In genomic region chr9:99820330-99821186, GRCh38 we compare ENCODE assay signal across 8 cellular contexts. TPM values are rescaled to one million over a fixed set of nuclear protein-coding genes. Genes with fewer than 3 reads are reported as not detected.
DNase-seq lines count a peak whose midpoint lies in the region; ATAC-seq and TF ChIP-seq lines count a peak whose summit lies in the region.

No MANE protein-coding gene starts in this region.

- H3K27me3 ChIP-seq in brain microvascular endothelial cell (replicated peaks): peaks cover 1% of the 10 kb centered on the region
- peaks cover 35% of the 10 kb centered on the region for H3K27me3 ChIP-seq in iPS DF 6.9 (ENCODE audit: control insufficient read depth, insufficient read depth, low read length)
- H3K27me3 ChIP-seq in gastrocnemius medialis: peaks cover 0 to 6% (median 2%) of the 10 kb centered on the region in 3 donors

- peak overlapping the region; percentile 81 for H3K4me3 ChIP-seq in brain microvascular endothelial cell (ENCODE audit: low read depth, low read length)
- peak overlapping the region; percentile 79; the same call in 1 of the 2 replicates for H3K4me3 ChIP-seq in iPS DF 6.9 (ENCODE audit: low read length)
- H3K4me3 ChIP-seq in gastrocnemius medialis: peak overlapping the region; percentile 72 to 88 (median 84)

- POLR2A ChIA-PET in HEK293T (lab: Yijun Ruan, JAX): interaction anchor here (1.5 kb wide), 1 partner anchor 46 kb away, joined by 4 read pairs; no protein-coding TSS in a partner anchor

- ATAC-seq in gastrocnemius medialis (peak; percentile 51 to 56), GM21529 (IDR thresholded peaks at IDR 0.05; ENCODE audit: unreplicated experiment) (no peak)

- no peaks in the 10 kb centered on the region for H3K9me3 Mint-ChIP-seq in Calu3 (ENCODE audit: low read depth, unreplicated experiment)
- no peaks in the 10 kb centered on the region for H3K9me3 Mint-ChIP-seq in T-helper 2 cell treated with Interferon-gamma antibody and Interleukin-4, amounts not matched to agents 5 μg/mL and 100 μg/mL, for 36 hours

- DNase-seq in Calu3: no peak
- peak; percentile 62 for DNase-seq in KBM-7
- DNase-seq in T-helper 2 cell treated with Interferon-gamma antibody and Interleukin-4, amounts not matched to agents 5 μg/mL and 100 μg/mL, for 36 hours (ENCODE audit: low spot score): peak; percentile 82
- peak; percentile 71 for DNase-seq in brain microvascular endothelial cell
- DNase-seq in iPS DF 6.9 (ENCODE audit: low read depth, low spot score): no peak
- peak; percentile 80 to 87 for DNase-seq in gastrocnemius medialis
- no peak for DNase-seq in HEK293T (ENCODE audit: extremely low spot score)

- WGBS in iPS DF 6.9 (ENCODE audit: insufficient coverage, insufficient read length): no CpG with 5 or more reads among the region's 34 CpGs

- peak overlapping the region; percentile 41 for H3K27ac Mint-ChIP-seq in Calu3 (ENCODE audit: unreplicated experiment)
- peak overlapping the region; percentile 95 for H3K27ac Mint-ChIP-seq in T-helper 2 cell treated with Interferon-gamma antibody and Interleukin-4, amounts not matched to agents 5 μg/mL and 100 μg/mL, for 36 hours

- intact Hi-C loops in Calu3 (cut with micrococcal nuclease; ENCODE audit: unreplicated experiment) (loop anchor here (5.0 kb wide), 1 partner anchor 192 kb away; no protein-coding TSS in a partner anchor), gastrocnemius medialis (cut with DNase I; ENCODE audit: low total_unique reads) (loop anchor here (1.0 to 10.0 kb wide), 8 partner anchors 277 to 1714 kb away; partner anchors contain the start of genes ERP44, INVS, MSANTD3 and RNF20)

- TF ChIP-seq CTCF in Calu3 (IDR thresholded peaks at IDR 0.05; ENCODE audit: unreplicated experiment) (no peak), brain microvascular endothelial cell (IDR thresholded peaks at IDR 0.05; ENCODE audit: low read depth, low read length, missing control alignments) (no peak), gastrocnemius medialis (IDR thresholded peaks at IDR 0.05 in 4 of 5, conservative IDR thresholded peaks at IDR 0.05 in 1 of 5) (peak in 1 of 5 experiments; percentile 3)

- BruUV-seq in Calu3 (replicated peaks; lab: Mats Ljungman, UMichigan): no TSS peak

- peaks cover 59% of the 10 kb centered on the region for H3K36me3 Mint-ChIP-seq in Calu3 (ENCODE audit: insufficient read depth, unreplicated experiment)
- H3K36me3 Mint-ChIP-seq in T-helper 2 cell treated with Interferon-gamma antibody and Interleukin-4, amounts not matched to agents 5 μg/mL and 100 μg/mL, for 36 hours (ENCODE audit: low read depth): no peaks in the 10 kb centered on the region

- H3K4me3 Mint-ChIP-seq in Calu3 (ENCODE audit: low read depth, unreplicated experiment): peak overlapping the region; percentile 90
- peak overlapping the region; percentile 94 for H3K4me3 Mint-ChIP-seq in T-helper 2 cell treated with Interferon-gamma antibody and Interleukin-4, amounts not matched to agents 5 μg/mL and 100 μg/mL, for 36 hours

- peaks cover 4% of the 10 kb centered on the region; the same call in 1 of the 2 replicates for H3K4me1 ChIP-seq in iPS DF 6.9 (ENCODE audit: control insufficient read depth, insufficient read depth, low read length)
- peaks cover 8 to 25% of the 10 kb centered on the region in 2 donors for H3K4me1 ChIP-seq in gastrocnemius medialis

- CTCF ChIA-PET in Calu3 (lab: Charles Lee): no interaction called here
- CTCF ChIA-PET in HEK293T (lab: Yijun Ruan, JAX): interaction anchor here (0.7 to 1.0 kb wide), 2 partner anchors 15 to 128 kb away, joined by 3 to 4 read pairs; no protein-coding TSS in a partner anchor

- no peaks in the 10 kb centered on the region for H3K9me3 ChIP-seq in iPS DF 6.9 (ENCODE audit: control insufficient read depth, insufficient read depth, low read length)
- no peaks in the 10 kb centered on the region for H3K9me3 ChIP-seq in gastrocnemius medialis

- in situ Hi-C loops in KBM-7 (cut with MboI; ENCODE audit: low pct_unique_long_range_greater_than_20kb, low sequenced_read_pairs) (no loop called here), brain microvascular endothelial cell (cut with HindIII; ENCODE audit: low pct_ligation_motif_present, low sequenced_read_pairs) (no loop called here), gastrocnemius medialis (cut with MboI; ENCODE audit: low sequenced_read_pairs in 4 of 4) (loop anchor here in 3 of 4 donors (25.0 kb wide), 3 partner anchors 392 to 633 kb away; partner anchors contain the start of genes ALG2 (in 1 of the 3) and SEC61B (in 1 of the 3))

- H3K27ac ChIP-seq in brain microvascular endothelial cell (peak overlapping the region; percentile 88), iPS DF 6.9 (ENCODE audit: low read length) (no peak overlapping the region), gastrocnemius medialis (peak overlapping the region; percentile 95 to 100 (median 99))

- peak in 1 of 2 donors; percentile 74 for TF ChIP-seq POLR2A in gastrocnemius medialis (IDR thresholded peaks at IDR 0.05)

- peaks cover 36% of the 10 kb centered on the region for H3K27me3 Mint-ChIP-seq in Calu3 (ENCODE audit: unreplicated experiment)
- peaks cover 37% of the 10 kb centered on the region for H3K27me3 Mint-ChIP-seq in T-helper 2 cell treated with Interferon-gamma antibody and Interleukin-4, amounts not matched to agents 5 μg/mL and 100 μg/mL, for 36 hours (ENCODE audit: low read depth)

- H3K4me1 Mint-ChIP-seq in Calu3 (ENCODE audit: low read depth, unreplicated experiment): peaks cover 9% of the 10 kb centered on the region
- peaks cover 56% of the 10 kb centered on the region for H3K4me1 Mint-ChIP-seq in T-helper 2 cell treated with Interferon-gamma antibody and Interleukin-4, amounts not matched to agents 5 μg/mL and 100 μg/mL, for 36 hours (ENCODE audit: low read depth)

- H3K36me3 ChIP-seq in brain microvascular endothelial cell (replicated peaks) (no peaks in the 10 kb centered on the region), iPS DF 6.9 (ENCODE audit: control insufficient read depth, insufficient read depth, low read length) (no peaks in the 10 kb centered on the region), gastrocnemius medialis (no peaks in the 10 kb centered on the region)

TF ChIP-seq in HEK293T, 16 proteins besides CTCF, POLR2A, EP300 and RAD21:
- TF ChIP-seq ZNF384 (IDR thresholded peaks at IDR 0.05): no peak
- no peak for TF ChIP-seq HDGF (IDR thresholded peaks at IDR 0.05; ENCODE audit: borderline replicate concordance)
- no peak for TF ChIP-seq TARDBP (IDR thresholded peaks at IDR 0.05)
- TF ChIP-seq NFRKB (IDR thresholded peaks at IDR 0.05): no peak
- TF ChIP-seq CTBP1 (IDR thresholded peaks at IDR 0.05; ENCODE audit: borderline replicate concordance): no peak
- no peak for TF ChIP-seq SUZ12 (IDR thresholded peaks at IDR 0.05)
- TF ChIP-seq FOXM1 (IDR thresholded peaks at IDR 0.05; ENCODE audit: borderline replicate concordance): no peak
- no peak for TF ChIP-seq L3MBTL2 (conservative IDR thresholded peaks at IDR 0.05)
- TF ChIP-seq ARNT (IDR thresholded peaks at IDR 0.05): no peak
- TF ChIP-seq BHLHE40 (IDR thresholded peaks at IDR 0.05; ENCODE audit: borderline replicate concordance): no peak
- TF ChIP-seq, protein P1, sequence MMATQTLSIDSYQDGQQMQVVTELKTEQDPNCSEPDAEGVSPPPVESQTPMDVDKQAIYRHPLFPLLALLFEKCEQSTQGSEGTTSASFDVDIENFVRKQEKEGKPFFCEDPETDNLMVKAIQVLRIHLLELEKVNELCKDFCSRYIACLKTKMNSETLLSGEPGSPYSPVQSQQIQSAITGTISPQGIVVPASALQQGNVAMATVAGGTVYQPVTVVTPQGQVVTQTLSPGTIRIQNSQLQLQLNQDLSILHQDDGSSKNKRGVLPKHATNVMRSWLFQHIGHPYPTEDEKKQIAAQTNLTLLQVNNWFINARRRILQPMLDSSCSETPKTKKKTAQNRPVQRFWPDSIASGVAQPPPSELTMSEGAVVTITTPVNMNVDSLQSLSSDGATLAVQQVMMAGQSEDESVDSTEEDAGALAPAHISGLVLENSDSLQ (IDR thresholded peaks at IDR 0.05): no peak; the same call in 1 of the 2 replicates
- TF ChIP-seq FOXA1 (IDR thresholded peaks at IDR 0.05): no peak
- TF ChIP-seq LEF1 (IDR thresholded peaks at IDR 0.05; ENCODE audit: borderline replicate concordance): no peak
- no peak for TF ChIP-seq FOXK2 (IDR thresholded peaks at IDR 0.05)

RNA-seq across cellular contexts. Expression of gene NR4A3, which starts 1.1 kb away (rescaled TPM):
- 0.21 and 0.66 TPM in 2 replicates for total RNA-seq in Calu3 (2022)
- 10 to 100 TPM in 1 of 4 donors, 1 to 10 TPM in 3; 1.8 to 34.0 (median 3.8) TPM for total RNA-seq in gastrocnemius medialis

Comparison
In these comparisons a context has a peak if more than half of its experiments do, and no peak if none do; other contexts are left out.
1. DNase-seq: peak in KBM-7 (single experiment), T-helper 2 cell treated with Interferon-gamma antibody and Interleukin-4, amounts not matched to agents 5 μg/mL and 100 μg/mL, for 36 hours (single experiment), brain microvascular endothelial cell (single experiment) and gastrocnemius medialis (2 of 2); none in Calu3 (single experiment), iPS DF 6.9 (single experiment) and HEK293T (single experiment).
2. in situ Hi-C loops: an anchor here in gastrocnemius medialis (25.0 kb wide); none called in KBM-7 and brain microvascular endothelial cell.
3. Peak in every context shown above with its lines, with median percentiles within 50 percentile points of each other: H3K4me3 ChIP-seq.